14 cellular contexts compared by ENCODE assay signal in genomic region chr12:89920866-89921265, GRCh38.
"Had no signal": no experiment of that assay in that cellular context is flagged by ENCODE, and none has a peak within 500 bp of the region (broad histone marks: within the 10 kb centered on the region; RNA-seq: fewer than 3 reads in every experiment).

No MANE protein-coding gene starts in this region.

- ATAC-seq: activated T-cell treated with anti-CD3 and anti-CD28 coated beads, Interleukin-2, amount 50 U/mL, for 72 hours; esophagus mucosa; natural killer cell; stimulated activated naive B cell treated with anti-CD40 and anti-IgM and Interleukin-4, amounts not matched to agents 10 μg/mL and 1 μg/mL and 100 μg/mL, for 72 hours had no signal

- H3K27ac ChIP-seq: breast epithelium, thyroid gland had no signal

- H3K9me3 ChIP-seq: breast epithelium, thyroid gland had no signal

- H3K4me1 ChIP-seq: breast epithelium, thyroid gland had no signal

- DNase-seq: activated CD4-positive, alpha-beta T cell treated with anti-CD3 and anti-CD28 coated beads for 1 hour; activated gamma-delta T cell; activated T-cell treated with anti-CD3 and anti-CD28 coated beads, Interleukin-2, amount 50 U/mL, for 72 hours; effector CD4-positive, alpha-beta T cell; mesendoderm; natural killer cell; nucleus accumbens; posterior cingulate gyrus; retina; stimulated activated naive B cell treated with anti-CD40 and anti-IgM and Interleukin-4, amounts not matched to agents 10 μg/mL and 1 μg/mL and 100 μg/mL, for 72 hours; T-helper 2 cell; thyroid gland had no signal

- H3K4me3 ChIP-seq: breast epithelium, thyroid gland had no signal

- H3K36me3 ChIP-seq: breast epithelium, thyroid gland had no signal

- H3K27me3 ChIP-seq: breast epithelium, thyroid gland had no signal
